ENCODE assay signal across 1 cellular context in the genomic region with DNA sequence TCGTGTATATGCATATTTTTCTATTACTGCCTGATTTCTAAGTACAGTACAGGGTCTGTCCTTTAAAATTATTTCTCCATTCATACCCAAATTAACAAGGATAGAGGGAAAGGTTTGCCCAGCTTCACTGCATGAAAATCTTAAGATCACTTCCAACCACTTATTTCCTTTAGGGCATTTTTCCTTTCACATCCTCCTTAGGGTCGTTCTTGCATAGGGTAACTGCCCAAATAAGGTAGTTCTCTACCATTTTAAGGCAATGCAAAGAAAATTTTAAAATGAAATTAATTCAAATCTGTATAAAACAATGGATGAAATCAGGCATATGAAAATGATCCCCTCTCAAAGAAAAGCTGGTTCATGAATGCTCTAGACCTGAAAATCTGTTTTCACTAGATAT.
TF ChIP-seq lines count a peak whose summit lies in the region.

No MANE protein-coding gene starts in this region.

TF ChIP-seq in A549, 52 proteins besides CTCF, POLR2A, EP300 and RAD21 (continued from another document):
- TF ChIP-seq, protein P1, sequence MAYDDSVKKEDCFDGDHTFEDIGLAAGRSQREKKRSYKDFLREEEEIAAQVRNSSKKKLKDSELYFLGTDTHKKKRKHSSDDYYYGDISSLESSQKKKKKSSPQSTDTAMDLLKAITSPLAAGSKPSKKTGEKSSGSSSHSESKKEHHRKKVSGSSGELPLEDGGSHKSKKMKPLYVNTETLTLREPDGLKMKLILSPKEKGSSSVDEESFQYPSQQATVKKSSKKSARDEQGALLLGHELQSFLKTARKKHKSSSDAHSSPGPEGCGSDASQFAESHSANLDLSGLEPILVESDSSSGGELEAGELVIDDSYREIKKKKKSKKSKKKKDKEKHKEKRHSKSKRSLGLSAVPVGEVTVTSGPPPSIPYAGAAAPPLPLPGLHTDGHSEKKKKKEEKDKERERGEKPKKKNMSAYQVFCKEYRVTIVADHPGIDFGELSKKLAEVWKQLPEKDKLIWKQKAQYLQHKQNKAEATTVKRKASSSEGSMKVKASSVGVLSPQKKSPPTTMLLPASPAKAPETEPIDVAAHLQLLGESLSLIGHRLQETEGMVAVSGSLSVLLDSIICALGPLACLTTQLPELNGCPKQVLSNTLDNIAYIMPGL (CRISPR knock-in tag; IDR thresholded peaks at IDR 0.05; ENCODE audit: borderline replicate concordance): no peak
- TF ChIP-seq RNF2 (IDR thresholded peaks at IDR 0.05; ENCODE audit: borderline replicate concordance, low read depth): no peak
- TF ChIP-seq ZC3H11A (IDR thresholded peaks at IDR 0.05): no peak
- TF ChIP-seq ZSCAN20 (CRISPR knock-in tag; IDR thresholded peaks at IDR 0.05): no peak
- TF ChIP-seq KDM1A (IDR thresholded peaks at IDR 0.05; ENCODE audit: low read depth): no peak
- no peak for TF ChIP-seq CBX2 (IDR thresholded peaks at IDR 0.05; ENCODE audit: borderline replicate concordance, low read depth)
- no peak for TF ChIP-seq HOXB13 (CRISPR knock-in tag; IDR thresholded peaks at IDR 0.05; ENCODE audit: low read depth)
- TF ChIP-seq HDAC2 (IDR thresholded peaks at IDR 0.05): no peak
- TF ChIP-seq NR3C1 (IDR thresholded peaks at IDR 0.05): no peak
